In genomic region chr18:73842795-73843394, GRCh38 we compare ENCODE assay signal across 8 cellular contexts.
A peak's percentile ranks its signal among the peaks of the same experiment; 100 is the strongest.
DNase-seq lines count a peak whose midpoint lies in the region; ATAC-seq and TF ChIP-seq lines count a peak whose summit lies in the region.

No MANE protein-coding gene starts in this region.

- no peak overlapping the region for H3K27ac ChIP-seq in tibial artery

- peak; percentile 50 for DNase-seq in ACHN
- peak; percentile 56 for DNase-seq in GM13976 (ENCODE audit: low spot score)
- peak; percentile 43 to 52 for DNase-seq in NCI-H2081 (lab: John Stamatoyannopoulos, UW)
- peak; percentile 52 for DNase-seq in activated CD8-positive, alpha-beta T cell treated with anti-CD3 and anti-CD28 coated beads for 36 hours
- peak; percentile 57 for DNase-seq in epithelial cell of esophagus (ENCODE audit: low read depth)
- DNase-seq in tibial artery, result no peak

- in situ Hi-C loops in ACHN (cut with HindIII; ENCODE audit: low pct_ligation_motif_present, low pct_unique_long_range_greater_than_20kb, low sequenced_read_pairs) (no loop called here), GM13976 (cut with MboI; ENCODE audit: low sequenced_read_pairs, unreplicated experiment) (loop anchor here (25.0 kb wide), 2 partner anchors 94 to 1081 kb away; no protein-coding TSS in a partner anchor)

- peak; percentile 83 for ATAC-seq in HG02798 (IDR thresholded peaks at IDR 0.05; ENCODE audit: poor library complexity, unreplicated experiment)
- peak; percentile 76 for ATAC-seq in activated CD8-positive, alpha-beta T cell treated with anti-CD3 and anti-CD28 coated beads for 36 hours

- no peaks in the 10 kb centered on the region for H3K36me3 ChIP-seq in tibial artery

- intact Hi-C loops in activated CD8-positive, alpha-beta T cell treated with anti-CD3 and anti-CD28 coated beads for 36 hours (cut with micrococcal nuclease), result loop anchor here (5.0 kb wide), 1 partner anchor 1081 kb away; no protein-coding TSS in a partner anchor
- intact Hi-C loops in tibial artery (cut with DNase I; ENCODE audit: low total_unique reads), result no loop called here

- H3K36me3 Mint-ChIP-seq in activated CD8-positive, alpha-beta T cell treated with anti-CD3 and anti-CD28 coated beads for 36 hours (ENCODE audit: low read depth), result no peaks in the 10 kb centered on the region
- H3K36me3 Mint-ChIP-seq in nephron (ENCODE audit: low read depth), result no peaks in the 10 kb centered on the region

- peaks cover 0 to 3% (median 0%) of the 10 kb centered on the region in 4 donors for H3K4me1 ChIP-seq in tibial artery

- peaks cover 2% of the 10 kb centered on the region for H3K27me3 Mint-ChIP-seq in activated CD8-positive, alpha-beta T cell treated with anti-CD3 and anti-CD28 coated beads for 36 hours
- peaks cover 14% of the 10 kb centered on the region for H3K27me3 Mint-ChIP-seq in nephron (ENCODE audit: low read depth)

- H3K9me3 ChIP-seq in tibial artery, result no peaks in the 10 kb centered on the region

- H3K9me3 Mint-ChIP-seq in activated CD8-positive, alpha-beta T cell treated with anti-CD3 and anti-CD28 coated beads for 36 hours, result no peaks in the 10 kb centered on the region
- no peaks in the 10 kb centered on the region for H3K9me3 Mint-ChIP-seq in nephron

- no peak overlapping the region for H3K27ac Mint-ChIP-seq in activated CD8-positive, alpha-beta T cell treated with anti-CD3 and anti-CD28 coated beads for 36 hours
- no peak overlapping the region for H3K27ac Mint-ChIP-seq in nephron

- TF ChIP-seq CTCF in GM13976 (IDR thresholded peaks at IDR 0.05; ENCODE audit: borderline replicate concordance, control extremely low read depth, extremely low read depth, insufficient read depth, missing control alignments) (peak; percentile 86), epithelial cell of esophagus (IDR thresholded peaks at IDR 0.05; ENCODE audit: insufficient read depth, low read depth, low read length, missing control alignments) (peak; percentile 99), nephron (IDR thresholded peaks at IDR 0.05; ENCODE audit: unreplicated experiment in 3 of 3) (peak; percentile 98), tibial artery (IDR thresholded peaks at IDR 0.05) (peak; percentile 45 to 86)
- peak; percentile 97 for TF ChIP-seq CTCF in activated CD8-positive, alpha-beta T cell treated with anti-CD3 and anti-CD28 coated beads for 36 hours (IDR thresholded peaks at IDR 0.05)

- peaks cover 0 to 3% of the 10 kb centered on the region in 2 donors for H3K27me3 ChIP-seq in tibial artery

- CTCF ChIA-PET in activated CD8-positive, alpha-beta T cell treated with anti-CD3 and anti-CD28 coated beads for 36 hours (lab: Charles Lee), result interaction anchor here (0.8 to 1.8 kb wide), 14 partner anchors 10 to 1189 kb away, joined by 3 to 9 read pairs (median 4); no protein-coding TSS in a partner anchor

- no peaks in the 10 kb centered on the region for H3K4me1 Mint-ChIP-seq in activated CD8-positive, alpha-beta T cell treated with anti-CD3 and anti-CD28 coated beads for 36 hours (ENCODE audit: low read depth)
- H3K4me1 Mint-ChIP-seq in nephron, result peaks cover 5% of the 10 kb centered on the region

- no peak overlapping the region for H3K4me3 ChIP-seq in epithelial cell of esophagus (ENCODE audit: low read length)
- peak overlapping the region; percentile 11 to 35 for H3K4me3 ChIP-seq in tibial artery

- POLR2A ChIA-PET in activated CD8-positive, alpha-beta T cell treated with anti-CD3 and anti-CD28 coated beads for 36 hours (lab: Charles Lee), result no interaction called here

- H3K4me3 Mint-ChIP-seq in activated CD8-positive, alpha-beta T cell treated with anti-CD3 and anti-CD28 coated beads for 36 hours, result no peak overlapping the region
- peak overlapping the region in 2 of 3 experiments; percentile 42 for H3K4me3 Mint-ChIP-seq in nephron

Comparison
In these comparisons a context has a peak if more than half of its experiments do, and no peak if none do; other contexts are left out.
1. DNase-seq: peak in ACHN (single experiment), GM13976 (single experiment), NCI-H2081 (2 of 2), activated CD8-positive, alpha-beta T cell treated with anti-CD3 and anti-CD28 coated beads for 36 hours (single experiment) and epithelial cell of esophagus (single experiment); none in tibial artery (0 of 2).
2. Peak in every context shown above with its lines, with median percentiles within 50 percentile points of each other: CTCF ChIP-seq.